ENCODE assay signal across 8 cellular contexts in genomic region chr1:10694633-10695627, GRCh38.
DNase-seq lines count a peak whose midpoint lies in the region; ATAC-seq and TF ChIP-seq lines count a peak whose summit lies in the region.

No MANE protein-coding gene starts in this region.

- H3K9me3 Mint-ChIP-seq in CD14-positive monocyte = no peaks in the 10 kb centered on the region
- H3K9me3 Mint-ChIP-seq in activated T-helper 17 cell treated with anti-CD3 and anti-CD28 coated beads, Interleukin-2, amount 50 U/mL, for 72 hours = no peaks in the 10 kb centered on the region
- peaks cover 0 to 2% (median 0%) of the 10 kb centered on the region in 11 donors for H3K9me3 Mint-ChIP-seq in naive thymus-derived CD4-positive, alpha-beta T cell

- no peak overlapping the region for H3K4me3 ChIP-seq in fibroblast of mammary gland (ENCODE audit: control insufficient read depth, low read depth, low read length)
- H3K4me3 ChIP-seq in naive thymus-derived CD4-positive, alpha-beta T cell (ENCODE audit: low read length) = peak overlapping the region; percentile 41

- H3K4me1 Mint-ChIP-seq in CD14-positive monocyte = peaks cover 16% of the 10 kb centered on the region
- peaks cover 16% of the 10 kb centered on the region for H3K4me1 Mint-ChIP-seq in activated T-helper 17 cell treated with anti-CD3 and anti-CD28 coated beads, Interleukin-2, amount 50 U/mL, for 72 hours
- H3K4me1 Mint-ChIP-seq in naive thymus-derived CD4-positive, alpha-beta T cell = peaks cover 14 to 20% (median 16%) of the 10 kb centered on the region in 7 donors

- DNase-seq in CD14-positive monocyte (ENCODE audit: low spot score) (peak; percentile 75), KBM-7 (peak; percentile 77), RPMI8226 (peak; percentile 89), fibroblast of mammary gland (ENCODE audit: low read depth) (peak; percentile 52)
- DNase-seq in naive thymus-derived CD4-positive, alpha-beta T cell = peak; percentile 60 to 82 (median 71)
- DNase-seq in stimulated activated CD8-positive, alpha-beta memory T cell treated with anti-CD3 and anti-CD28 coated beads, Interleukin-7, amount 100 ng/mL, for 48 hours (ENCODE audit: extremely low read depth in 1 of 2, low read depth in 1 of 2) = peak; percentile 50 to 59

- in situ Hi-C loops in KBM-7 (cut with MboI; ENCODE audit: low pct_unique_long_range_greater_than_20kb, low sequenced_read_pairs) = no loop called here

- peaks cover 10 to 15% of the 10 kb centered on the region in 2 donors for H3K4me1 ChIP-seq in naive thymus-derived CD4-positive, alpha-beta T cell (ENCODE audit: control insufficient read depth in 2 of 2, insufficient read depth in 2 of 2, low read length in 2 of 2)

- intact Hi-C loops in CD14-positive monocyte (cut with micrococcal nuclease) = no loop called here
- intact Hi-C loops in naive thymus-derived CD4-positive, alpha-beta T cell (cut with micrococcal nuclease) = loop anchor here (5.0 to 10.0 kb wide), 5 partner anchors 317 to 1568 kb away; partner anchors contain the start of genes GPR157 (in 1 of the 2), H6PD (in 1 of the 2), MIIP (in 1 of the 2) and TARDBP (in 1 of the 2)

- peak overlapping the region; percentile 76 to 87 for H3K4me3 Mint-ChIP-seq in CD14-positive monocyte
- H3K4me3 Mint-ChIP-seq in activated T-helper 17 cell treated with anti-CD3 and anti-CD28 coated beads, Interleukin-2, amount 50 U/mL, for 72 hours = peak overlapping the region; percentile 80
- peak overlapping the region; percentile 74 to 87 (median 84) for H3K4me3 Mint-ChIP-seq in naive thymus-derived CD4-positive, alpha-beta T cell

- H3K27ac ChIP-seq in naive thymus-derived CD4-positive, alpha-beta T cell (ENCODE audit: low read depth, low read length) = peak overlapping the region; percentile 58

- ATAC-seq in GM21367 (IDR thresholded peaks at IDR 0.05; ENCODE audit: unreplicated experiment) = peak; percentile 43
- ATAC-seq in activated T-helper 17 cell treated with anti-CD3 and anti-CD28 coated beads, Interleukin-2, amount 50 U/mL, for 72 hours (replicated peaks) = peak; percentile 70
- peak; percentile 81 for ATAC-seq in naive thymus-derived CD4-positive, alpha-beta T cell

- CTCF ChIA-PET in naive thymus-derived CD4-positive, alpha-beta T cell (lab: Charles Lee) = no interaction called here

- TF ChIP-seq CTCF in CD14-positive monocyte (IDR thresholded peaks at IDR 0.05) (no peak), fibroblast of mammary gland (conservative IDR thresholded peaks at IDR 0.05; ENCODE audit: control insufficient read depth, insufficient read depth, low read depth, low read length) (no peak)

- peak overlapping the region in 2 of 7 donors; percentile 36 to 75 for H3K27ac Mint-ChIP-seq in CD14-positive monocyte
- no peak overlapping the region for H3K27ac Mint-ChIP-seq in activated T-helper 17 cell treated with anti-CD3 and anti-CD28 coated beads, Interleukin-2, amount 50 U/mL, for 72 hours
- peak overlapping the region in 6 of 9 donors; percentile 71 to 92 (median 81) for H3K27ac Mint-ChIP-seq in naive thymus-derived CD4-positive, alpha-beta T cell

- H3K27me3 ChIP-seq in naive thymus-derived CD4-positive, alpha-beta T cell (ENCODE audit: control insufficient read depth in 2 of 2, insufficient read depth in 2 of 2, low read length in 2 of 2) = no peaks in the 10 kb centered on the region

- H3K9me3 ChIP-seq in naive thymus-derived CD4-positive, alpha-beta T cell (ENCODE audit: control insufficient read depth in 2 of 3, low read length in 3 of 3) = no peaks in the 10 kb centered on the region

- H3K27me3 Mint-ChIP-seq in CD14-positive monocyte (ENCODE audit: low read depth in 3 of 3) = peaks cover 20 to 24% (median 23%) of the 10 kb centered on the region in 3 donors
- H3K27me3 Mint-ChIP-seq in activated T-helper 17 cell treated with anti-CD3 and anti-CD28 coated beads, Interleukin-2, amount 50 U/mL, for 72 hours = peaks cover 3% of the 10 kb centered on the region
- H3K27me3 Mint-ChIP-seq in naive thymus-derived CD4-positive, alpha-beta T cell = peaks cover 0 to 21% (median 0%) of the 10 kb centered on the region in 5 donors

- no peaks in the 10 kb centered on the region for H3K36me3 ChIP-seq in naive thymus-derived CD4-positive, alpha-beta T cell (ENCODE audit: control insufficient read depth in 2 of 3, insufficient read depth in 3 of 3, low read length in 3 of 3)

- peaks cover 0 to 2% of the 10 kb centered on the region in 2 donors for H3K36me3 Mint-ChIP-seq in CD14-positive monocyte
- H3K36me3 Mint-ChIP-seq in activated T-helper 17 cell treated with anti-CD3 and anti-CD28 coated beads, Interleukin-2, amount 50 U/mL, for 72 hours (ENCODE audit: low read depth) = no peaks in the 10 kb centered on the region
- no peaks in the 10 kb centered on the region for H3K36me3 Mint-ChIP-seq in naive thymus-derived CD4-positive, alpha-beta T cell

- POLR2A ChIA-PET in naive thymus-derived CD4-positive, alpha-beta T cell (lab: Charles Lee) = no interaction called here

Comparison
In these comparisons a context has a peak if more than half of its experiments do, and no peak if none do; other contexts are left out.
1. intact Hi-C loops: an anchor here in naive thymus-derived CD4-positive, alpha-beta T cell (5.0 to 10.0 kb wide); none called in CD14-positive monocyte.